In the genomic region with DNA sequence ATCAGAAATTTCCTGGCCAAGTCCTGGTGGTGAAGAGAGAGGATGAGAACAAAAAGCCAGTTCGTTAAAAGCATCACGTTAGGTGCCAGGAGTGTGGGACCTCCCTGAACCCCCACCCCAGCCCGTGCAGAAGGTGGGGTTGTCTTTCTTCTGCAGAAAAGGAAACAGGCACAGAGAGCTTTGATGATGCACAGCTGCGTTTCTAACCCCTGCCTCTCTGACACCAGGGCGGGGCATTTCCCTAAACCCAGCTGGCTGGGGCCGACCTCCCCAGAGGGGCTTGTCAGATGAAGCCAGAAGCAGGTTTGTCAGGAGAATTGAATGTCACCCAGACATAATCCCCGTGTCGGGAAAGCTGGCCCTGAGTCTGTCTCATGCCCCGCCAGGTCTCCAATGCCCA, we compare ENCODE assay signal across 11 cellular contexts.
DNase-seq lines count a peak whose midpoint lies in the region; ATAC-seq and TF ChIP-seq lines count a peak whose summit lies in the region.
"Had no signal": no experiment of that assay in that cellular context is flagged by ENCODE, and none has a peak within 500 bp of the region (broad histone marks: within the 10 kb centered on the region; RNA-seq: fewer than 3 reads in every experiment).

No MANE protein-coding gene starts in this region.

- H3K36me3 ChIP-seq in ascending aorta: no peaks in the 10 kb centered on the region
- H3K36me3 ChIP-seq: SJSA1 had no signal

- H3K36me3 Mint-ChIP-seq in naive B cell: no peaks in the 10 kb centered on the region
- no peaks in the 10 kb centered on the region for H3K36me3 Mint-ChIP-seq in osteocyte (ENCODE audit: unreplicated experiment)

- H3K27me3 ChIP-seq in ascending aorta: no peaks in the 10 kb centered on the region
- H3K27me3 ChIP-seq: SJSA1 had no signal

- intact Hi-C loops in ascending aorta (cut with DNase I): no loop called here

- no peaks in the 10 kb centered on the region for H3K9me3 ChIP-seq in ascending aorta
- H3K9me3 ChIP-seq: SJSA1 had no signal

- peak overlapping the region; percentile 68 to 90 (median 82) for H3K4me3 Mint-ChIP-seq in naive B cell
- H3K4me3 Mint-ChIP-seq in osteocyte (ENCODE audit: unreplicated experiment): no peak overlapping the region
- H3K4me3 Mint-ChIP-seq: H9 had no signal

- H3K27ac Mint-ChIP-seq in naive B cell (peak overlapping the region; percentile 70 to 95 (median 94)), osteocyte (ENCODE audit: unreplicated experiment) (no peak overlapping the region)

- ATAC-seq in HG03354 (IDR thresholded peaks at IDR 0.05; ENCODE audit: poor library complexity, severe bottlenecking, unreplicated experiment): peak; percentile 69
- ATAC-seq in naive B cell (ENCODE audit: low read depth in 2 of 2): peak; percentile 82 to 85
- ATAC-seq in GM18873 (IDR thresholded peaks at IDR 0.05; ENCODE audit: low FRiP score, unreplicated experiment): no peak

- no peaks in the 10 kb centered on the region for H3K4me1 ChIP-seq in ascending aorta

- H3K4me1 Mint-ChIP-seq in naive B cell (peaks cover 64 to 72% (median 69%) of the 10 kb centered on the region in 3 donors), osteocyte (ENCODE audit: unreplicated experiment) (peaks cover 57% of the 10 kb centered on the region)

- H3K27me3 Mint-ChIP-seq in naive B cell: no peaks in the 10 kb centered on the region
- peaks cover 3% of the 10 kb centered on the region for H3K27me3 Mint-ChIP-seq in osteocyte (ENCODE audit: unreplicated experiment)

- TF ChIP-seq CTCF in GM13976 (IDR thresholded peaks at IDR 0.05; ENCODE audit: borderline replicate concordance, control extremely low read depth, extremely low read depth, insufficient read depth, missing control alignments) (no peak), ascending aorta (IDR thresholded peaks at IDR 0.05) (no peak), osteocyte (IDR thresholded peaks at IDR 0.05) (no peak)

- peak; percentile 50 for DNase-seq in GM13976 (ENCODE audit: low spot score)
- peak; percentile 37 for DNase-seq in activated T-cell treated with anti-CD3 and anti-CD28 coated beads for 24 hours (ENCODE audit: low read depth)
- DNase-seq in naive B cell: peak; percentile 62
- no peak for DNase-seq in H4 (ENCODE audit: low spot score)
- no peak for DNase-seq in ascending aorta (ENCODE audit: low spot score in 2 of 2)
- no peak for DNase-seq in osteocyte (ENCODE audit: extremely low spot score, unreplicated experiment)
- DNase-seq: DMS79, H9 had no signal

- no peak overlapping the region for H3K4me3 ChIP-seq in ascending aorta
- H3K4me3 ChIP-seq: SJSA1 had no signal

- H3K9me3 Mint-ChIP-seq in naive B cell (no peaks in the 10 kb centered on the region), osteocyte (ENCODE audit: unreplicated experiment) (no peaks in the 10 kb centered on the region)
- H3K9me3 Mint-ChIP-seq: H9 had no signal

- in situ Hi-C loops in GM13976 (cut with MboI; ENCODE audit: low sequenced_read_pairs, unreplicated experiment): no loop called here

- no peak overlapping the region for H3K27ac ChIP-seq in ascending aorta
- H3K27ac ChIP-seq: SJSA1 had no signal

Comparison
In these comparisons a context has a peak if more than half of its experiments do, and no peak if none do; other contexts are left out.
1. DNase-seq: peak in GM13976 (single experiment), activated T-cell treated with anti-CD3 and anti-CD28 coated beads for 24 hours (single experiment) and naive B cell (single experiment); none in H4 (single experiment), ascending aorta (0 of 2) and osteocyte (single experiment).